6 cellular contexts compared by ENCODE assay signal in genomic region chr19:38375748-38376147, GRCh38. TPM values are rescaled to one million over a fixed set of nuclear protein-coding genes. Genes with fewer than 3 reads are reported as not detected.
DNase-seq lines count a peak whose midpoint lies in the region; ATAC-seq and TF ChIP-seq lines count a peak whose summit lies in the region.

No MANE protein-coding gene starts in this region.

- H3K4me2 ChIP-seq in HCT116 (ENCODE audit: low read length): peak overlapping the region; percentile 92
- H3K4me2 ChIP-seq in mammary epithelial cell (ENCODE audit: insufficient read depth, low read depth, low read length): peak overlapping the region; percentile 86
- H3K4me2 ChIP-seq in neural progenitor cell: peak overlapping the region; percentile 99

- H3K27ac Mint-ChIP-seq in neural progenitor cell: no peak overlapping the region

- TF ChIP-seq POLR2A in HCT116 (IDR thresholded peaks at IDR 0.05; ENCODE audit: borderline replicate concordance, extremely low read depth, insufficient read depth, insufficient read length) (no peak), testis (IDR thresholded peaks at IDR 0.05) (no peak)

- H3K9me2 ChIP-seq in HCT116 (ENCODE audit: insufficient read depth): no peaks in the 10 kb centered on the region

- H3K4me1 Mint-ChIP-seq in neural progenitor cell: peaks cover 22% of the 10 kb centered on the region

- RAD21 ChIA-PET in HCT116 (lab: Charles Lee; ENCODE audit: low non-redundant PET in 1 of 2, low total read pairs in 2 of 2, uncharacterized antibody in 2 of 2, unreplicated experiment in 2 of 2): no interaction called here

- peak overlapping the region; percentile 96 for H3K4me3 Mint-ChIP-seq in neural progenitor cell

- H3K4me1 ChIP-seq in HCT116 (ENCODE audit: control insufficient read depth in 1 of 2, insufficient read depth in 2 of 2, low read length in 2 of 2) (peaks cover 11 to 23% of the 10 kb centered on the region in 2 experiments), mammary epithelial cell (ENCODE audit: insufficient read depth, low read length) (peaks cover 14% of the 10 kb centered on the region), neural progenitor cell (peaks cover 11% of the 10 kb centered on the region), testis (peaks cover 13% of the 10 kb centered on the region)

- H4K20me1 ChIP-seq in HCT116 (ENCODE audit: insufficient read depth): no peaks in the 10 kb centered on the region
- H4K20me1 ChIP-seq in mammary epithelial cell (ENCODE audit: insufficient read depth, low read length): no peaks in the 10 kb centered on the region
- H4K20me1 ChIP-seq in neural progenitor cell (ENCODE audit: low read depth): peaks cover 20% of the 10 kb centered on the region

- no peak for DNase-seq in HCT116 (ENCODE audit: low read depth, low spot score)
- DNase-seq in mammary epithelial cell: peak; percentile 13
- DNase-seq in neural progenitor cell (ENCODE audit: low spot score): peak; percentile 1
- DNase-seq in stimulated activated CD4-positive, alpha-beta T cell treated with anti-CD3 and anti-CD28 coated beads, Interleukin-12 subunit alpha, Interleukin-12 subunit beta, amount 100 ng/mL, for 4 hours: no peak
- no peak for DNase-seq in testis
- DNase-seq in dermis blood vessel endothelial cell: no peak

- no peak for ATAC-seq in HCT116

- in situ Hi-C loops in mammary epithelial cell (cut with MboI; ENCODE audit: low sequenced_read_pairs in 2 of 2): no loop called here

- H3K27me3 Mint-ChIP-seq in neural progenitor cell (ENCODE audit: insufficient read depth, low read depth): peaks cover 8% of the 10 kb centered on the region

- H3K27ac ChIP-seq in HCT116 (ENCODE audit: low read depth, low read length): peak overlapping the region; percentile 92
- peak overlapping the region; percentile 83 for H3K27ac ChIP-seq in mammary epithelial cell (ENCODE audit: insufficient read depth, low read depth, low read length)
- no peak overlapping the region for H3K27ac ChIP-seq in neural progenitor cell
- H3K27ac ChIP-seq in testis: no peak overlapping the region

- CTCF ChIA-PET in HCT116 (lab: Charles Lee) (interaction anchor here (0.8 kb wide), 1 partner anchor 141 kb away, joined by 3 read pairs; no protein-coding TSS in a partner anchor), mammary epithelial cell (lab: Charles Lee; ENCODE audit: low non-redundant PET) (no interaction called here)

- peaks cover 8% of the 10 kb centered on the region for H3K36me3 Mint-ChIP-seq in neural progenitor cell

- H3K79me2 ChIP-seq in HCT116 (ENCODE audit: insufficient read depth, low read length) (peaks cover 47% of the 10 kb centered on the region), mammary epithelial cell (ENCODE audit: insufficient read depth, low read length) (peaks cover 46% of the 10 kb centered on the region), neural progenitor cell (ENCODE audit: low read depth) (peaks cover 32% of the 10 kb centered on the region)

- POLR2A ChIA-PET in HCT116 (lab: Charles Lee): interaction anchor here (5.6 kb wide), 1 partner anchor 12 kb away, joined by 44 read pairs; the partner anchor contains the start of genes GGN and SPRED3

- H3K36me3 ChIP-seq in HCT116 (ENCODE audit: control insufficient read depth in 1 of 2, insufficient read depth in 2 of 2, low read length in 2 of 2) (peaks cover 21 to 24% of the 10 kb centered on the region in 2 experiments), mammary epithelial cell (ENCODE audit: insufficient read depth, low read length) (peaks cover 18% of the 10 kb centered on the region), neural progenitor cell (no peaks in the 10 kb centered on the region), testis (ENCODE audit: low read depth, missing control alignments) (no peaks in the 10 kb centered on the region)

- peak overlapping the region; percentile 97 to 98 for H3K4me3 ChIP-seq in HCT116 (replicated peaks in 1 of 2; ENCODE audit: low read depth in 1 of 2, low read length in 2 of 2)
- H3K4me3 ChIP-seq in mammary epithelial cell (replicated peaks in 1 of 3; ENCODE audit: insufficient read depth in 1 of 3, low read depth in 2 of 3, low read length in 3 of 3): peak overlapping the region; percentile 79 to 94 (median 93)
- peak overlapping the region; percentile 98 for H3K4me3 ChIP-seq in neural progenitor cell
- H3K4me3 ChIP-seq in testis: peak overlapping the region in 1 of 2 donors; percentile 99

- H3K9ac ChIP-seq in HCT116 (ENCODE audit: low read length): peak overlapping the region; percentile 97
- peak overlapping the region; percentile 92 for H3K9ac ChIP-seq in mammary epithelial cell (ENCODE audit: insufficient read depth, low read length)
- H3K9ac ChIP-seq in neural progenitor cell: peak overlapping the region; percentile 94

- no TSS peak for BruUV-seq in HCT116 (replicated peaks; lab: Mats Ljungman, UMichigan)
- no TSS peak for BruUV-seq in mammary epithelial cell (replicated peaks; lab: Mats Ljungman, UMichigan)

- H3K27me3 ChIP-seq in HCT116 (ENCODE audit: insufficient read depth, low read length) (no peaks in the 10 kb centered on the region), mammary epithelial cell (ENCODE audit: insufficient read depth, low read length) (no peaks in the 10 kb centered on the region), neural progenitor cell (peaks cover 10% of the 10 kb centered on the region), testis (no peaks in the 10 kb centered on the region)

- H3K9me3 Mint-ChIP-seq in neural progenitor cell: no peaks in the 10 kb centered on the region

- H3K9me3 ChIP-seq in HCT116 (ENCODE audit: control insufficient read depth in 1 of 2, insufficient read depth in 1 of 2, low read depth in 1 of 2, low read length in 2 of 2) (no peaks in the 10 kb centered on the region), mammary epithelial cell (replicated peaks; ENCODE audit: insufficient read depth, low read length) (no peaks in the 10 kb centered on the region), neural progenitor cell (ENCODE audit: low read depth) (no peaks in the 10 kb centered on the region), testis (no peaks in the 10 kb centered on the region)

- peaks cover 7% of the 10 kb centered on the region for H3F3A ChIP-seq in neural progenitor cell (ENCODE audit: low read depth)

- no peak for TF ChIP-seq RAD21 in HCT116 (IDR thresholded peaks at IDR 0.05; ENCODE audit: low read depth)

- intact Hi-C loops in HCT116 (cut with micrococcal nuclease) (no loop called here), mammary epithelial cell (cut with micrococcal nuclease) (loop anchor here (1.0 kb wide), 1 partner anchor 12 kb away; no protein-coding TSS in a partner anchor), testis (cut with DNase I; ENCODE audit: low total_unique reads) (no loop called here)

- dilution Hi-C loops in mammary epithelial cell (cut with HindIII; ENCODE audit: low sequenced_read_pairs): no loop called here

- WGBS in mammary epithelial cell (ENCODE audit: low coverage, missing lambda C conversion rate): 40% methylated on average over 4 of the region's 5 CpGs
- WGBS in testis, 2 donors: 37 to 46% methylated on average over 5 of the region's 5 CpGs

- H2AFZ ChIP-seq in HCT116 (ENCODE audit: low read depth, low read length, poor library complexity, severe bottlenecking) (no peak overlapping the region), mammary epithelial cell (ENCODE audit: low read depth, low read length) (no peak overlapping the region), neural progenitor cell (replicated peaks) (no peak overlapping the region)

- TF ChIP-seq CTCF in HCT116 (IDR thresholded peaks at IDR 0.05 in 2 of 3, conservative IDR thresholded peaks at IDR 0.05 in 1 of 3; ENCODE audit: borderline replicate concordance in 1 of 3, insufficient read depth in 1 of 3, low read depth in 2 of 3, low read length in 2 of 3): no peak
- no peak for TF ChIP-seq CTCF in mammary epithelial cell (conservative IDR thresholded peaks at IDR 0.05 in 1 of 2, IDR thresholded peaks at IDR 0.05 in 1 of 2; ENCODE audit: extremely low read depth in 1 of 2, insufficient read depth in 1 of 2, low read depth in 1 of 2, low read length in 2 of 2)
- TF ChIP-seq CTCF in neural progenitor cell (IDR thresholded peaks at IDR 0.05): no peak
- TF ChIP-seq CTCF in testis (IDR thresholded peaks at IDR 0.05): no peak

RNA-seq across cellular contexts. Expression of gene PSMD8, which starts 1.4 kb away (rescaled TPM):
- total RNA-seq in HCT116 (2021; ENCODE audit: unreplicated experiment): 195 TPM
- 287 and 325 TPM in 2 replicates for polyA plus RNA-seq in HCT116 (2012)
- 100 to 1,000 TPM; 247 to 401 TPM for total RNA-seq in mammary epithelial cell
- 458 TPM for polyA plus RNA-seq in mammary epithelial cell
- 202 TPM for polyA minus RNA-seq in mammary epithelial cell
- total RNA-seq in neural progenitor cell (ENCODE audit: low replicate concordance): 119 and 196 TPM in 2 replicates
- 100 to 1,000 TPM; 244 to 265 TPM for total RNA-seq in testis
- polyA plus RNA-seq in testis (ENCODE audit: insufficient read depth, low read depth, low replicate concordance): 373 TPM
- total RNA-seq in dermis blood vessel endothelial cell: 251 and 344 TPM in 2 replicates

RNA-seq across cellular contexts. Expression of gene GGN, which starts 12.1 kb away (rescaled TPM):
- total RNA-seq in HCT116 (2021; ENCODE audit: unreplicated experiment): 0.47 TPM
- 0.52 and 1.2 TPM in 2 replicates for polyA plus RNA-seq in HCT116 (2012)
- under 1 TPM; 0.17 to 0.68 TPM for total RNA-seq in mammary epithelial cell
- not detected for polyA plus RNA-seq in mammary epithelial cell
- polyA minus RNA-seq in mammary epithelial cell: not detected
- 1.0 TPM in 1 of 2 replicates, not detected in the other for total RNA-seq in neural progenitor cell (ENCODE audit: low replicate concordance)
- 10 to 100 TPM; 43.7 to 80.2 TPM for total RNA-seq in testis
- polyA plus RNA-seq in testis (ENCODE audit: insufficient read depth, low read depth, low replicate concordance): 196 TPM
- 0.23 and 0.34 TPM in 2 replicates for total RNA-seq in dermis blood vessel endothelial cell

RNA-seq across cellular contexts. Expression of gene SPRED3, which starts 12.7 kb away (rescaled TPM):
- total RNA-seq in HCT116 (2021; ENCODE audit: unreplicated experiment): 3.4 TPM
- polyA plus RNA-seq in HCT116 (2012): 1.7 and 2.3 TPM in 2 replicates
- total RNA-seq in mammary epithelial cell: 1 to 10 TPM in 1 of 2 donors, under 1 TPM in 1; 0.83 to 6.1 TPM
- 0.43 TPM for polyA plus RNA-seq in mammary epithelial cell
- polyA minus RNA-seq in mammary epithelial cell: 0.36 TPM
- total RNA-seq in neural progenitor cell (ENCODE audit: low replicate concordance): 0.99 and 4.6 TPM in 2 replicates
- total RNA-seq in testis: 1 to 10 TPM; 2.2 to 2.6 TPM
- polyA plus RNA-seq in testis (ENCODE audit: insufficient read depth, low read depth, low replicate concordance): 1.7 TPM
- total RNA-seq in dermis blood vessel endothelial cell: 0.51 and 1.0 TPM in 2 replicates

RNA-seq across cellular contexts. Expression of gene FAM98C, which starts 27.1 kb away (rescaled TPM):
- total RNA-seq in HCT116 (2021; ENCODE audit: unreplicated experiment) (33.8 TPM), mammary epithelial cell (10 to 100 TPM; 10.5 to 14.9 TPM), neural progenitor cell (ENCODE audit: low replicate concordance) (3.5 and 13.2 TPM in 2 replicates), testis (10 to 100 TPM; 13.0 to 14.1 TPM), dermis blood vessel endothelial cell (7.3 and 12.3 TPM in 2 replicates)
- 38.7 and 44.5 TPM in 2 replicates for polyA plus RNA-seq in HCT116 (2012)
- polyA plus RNA-seq in mammary epithelial cell (9.2 TPM), testis (ENCODE audit: insufficient read depth, low read depth, low replicate concordance) (17.7 TPM)
- 19.3 TPM for polyA minus RNA-seq in mammary epithelial cell

RNA-seq across cellular contexts. Expression of gene CATSPERG, which starts 40.1 kb away (rescaled TPM):
- total RNA-seq in HCT116 (2021; ENCODE audit: unreplicated experiment) (3.5 TPM), mammary epithelial cell (1 to 10 TPM in 1 of 2 donors, under 1 TPM in 1; 0.83 to 2.8 TPM), neural progenitor cell (ENCODE audit: low replicate concordance) (1.4 and 5.5 TPM in 2 replicates), testis (10 to 100 TPM; 56.3 to 84.0 TPM), dermis blood vessel endothelial cell (2.0 and 6.1 TPM in 2 replicates)
- polyA plus RNA-seq in HCT116 (2012): 1.5 and 2.5 TPM in 2 replicates
- polyA plus RNA-seq in mammary epithelial cell (0.96 TPM), testis (ENCODE audit: insufficient read depth, low read depth, low replicate concordance) (141 TPM)
- polyA minus RNA-seq in mammary epithelial cell: not detected

Comparison
In these comparisons a context has a peak if more than half of its experiments do, and no peak if none do; other contexts are left out.
1. DNase-seq: peak in mammary epithelial cell (single experiment) and neural progenitor cell (single experiment); none in HCT116 (single experiment), stimulated activated CD4-positive, alpha-beta T cell treated with anti-CD3 and anti-CD28 coated beads, Interleukin-12 subunit alpha, Interleukin-12 subunit beta, amount 100 ng/mL, for 4 hours (single experiment), testis (single experiment) and dermis blood vessel endothelial cell (single experiment).
2. H3K27ac ChIP-seq: peak in HCT116 (single experiment) and mammary epithelial cell (single experiment); none in neural progenitor cell (single experiment) and testis (0 of 2).
3. RNA of gene GGN, which starts 12.1 kb away (total RNA-seq): 43.7 to 80.2 TPM in testis; 0.17 to 0.68 TPM in mammary epithelial cell, 0.47 TPM in HCT116 (single experiment), 0.23 to 0.34 TPM in dermis blood vessel endothelial cell and 1.0 TPM in neural progenitor cell; every median in the first group is over 10 times any median in the second.
4. Peak in every context shown above with its lines, with median percentiles within 50 percentile points of each other: H3K4me2 ChIP-seq and H3K9ac ChIP-seq.